In genomic region chr12:47817272-47818006, GRCh38 we compare ENCODE assay signal across 8 cellular contexts. TPM values are rescaled to one million over a fixed set of nuclear protein-coding genes. Genes with fewer than 3 reads are reported as not detected.
DNase-seq lines count a peak whose midpoint lies in the region; ATAC-seq and TF ChIP-seq lines count a peak whose summit lies in the region.

No MANE protein-coding gene starts in this region.

- H3K4me3 ChIP-seq in Panc1 (ENCODE audit: low read depth in 2 of 2, low read length in 2 of 2) (peak overlapping the region; percentile 63 to 81), esophagus (ENCODE audit: low read depth in 1 of 2, low read length in 2 of 2) (peak overlapping the region; percentile 12 to 17)

- peak; percentile 26; the same call in 1 of the 2 replicates for TF ChIP-seq CTCF in Panc1 (IDR thresholded peaks at IDR 0.05)

- POLR2A ChIA-PET in Panc1 (lab: Charles Lee): interaction anchor here (1.0 to 1.2 kb wide), 2 partner anchors 10 to 21 kb away, joined by 3 to 4 read pairs; no protein-coding TSS in a partner anchor

- BruUV-seq in Panc1 (replicated peaks; lab: Mats Ljungman, UMichigan): TSS peak; percentile 77

- intact Hi-C loops in Panc1 (cut with micrococcal nuclease; ENCODE audit: unreplicated experiment): no loop called here
- intact Hi-C loops in posterior vena cava (cut with DNase I): no loop called here

- in situ Hi-C loops in Panc1 (cut with HindIII; ENCODE audit: low pct_unique_long_range_greater_than_20kb, low sequenced_read_pairs): no loop called here

- H3K36me3 ChIP-seq in Panc1 (ENCODE audit: control insufficient read depth, insufficient read depth, low read length) (no peaks in the 10 kb centered on the region), esophagus (ENCODE audit: control insufficient read depth in 2 of 2, insufficient read depth in 2 of 2, low read length in 1 of 2) (peaks cover 0 to 3% of the 10 kb centered on the region in 2 donors)

- DNase-seq in EH (ENCODE audit: low read depth) (peak; percentile 53), Panc1 (ENCODE audit: low read depth, low spot score) (no peak), posterior vena cava (ENCODE audit: low spot score) (peak; percentile 64), MV-4-11 (lab: John Stamatoyannopoulos, UW) (no peak), NCI-H146 (lab: John Stamatoyannopoulos, UW) (no peak)
- DNase-seq in central memory CD4-positive, alpha-beta T cell: no peak
- DNase-seq in stimulated activated CD4-positive, alpha-beta T cell treated with anti-CD3 and anti-CD28 coated beads, Interleukin-4, amount 100 ng/mL, for 24 hours: no peak

- no peaks in the 10 kb centered on the region for H3K9me3 ChIP-seq in Panc1 (ENCODE audit: control insufficient read depth, insufficient read depth, low read depth, low read length)
- H3K9me3 ChIP-seq in esophagus (ENCODE audit: control insufficient read depth in 2 of 2, insufficient read depth in 1 of 2, low read depth in 1 of 2, low read length in 1 of 2): no peaks in the 10 kb centered on the region

- peak overlapping the region; percentile 86 for H3K27ac ChIP-seq in Panc1 (ENCODE audit: low read length)
- H3K27ac ChIP-seq in esophagus (ENCODE audit: low read depth in 2 of 2, low read length in 1 of 2): peak overlapping the region; percentile 98

- H3K27me3 ChIP-seq in Panc1 (ENCODE audit: control insufficient read depth, insufficient read depth, low read length): no peaks in the 10 kb centered on the region
- no peaks in the 10 kb centered on the region for H3K27me3 ChIP-seq in esophagus (ENCODE audit: control insufficient read depth in 1 of 2, insufficient read depth in 2 of 2, low read length in 2 of 2)

- H3K4me1 ChIP-seq in Panc1 (ENCODE audit: control insufficient read depth, insufficient read depth, low read length) (peaks cover 71% of the 10 kb centered on the region), esophagus (ENCODE audit: control insufficient read depth in 2 of 2, insufficient read depth in 2 of 2, low read length in 1 of 2) (peaks cover 15 to 38% of the 10 kb centered on the region in 2 donors)

- CTCF ChIA-PET in Panc1 (lab: Charles Lee): interaction anchor here (0.6 to 1.7 kb wide), 8 partner anchors 11 to 23 kb away, joined by 3 to 8 read pairs (median 4); no protein-coding TSS in a partner anchor

- ATAC-seq in Panc1: no peak

- 32 to 50% methylated on average over 7 of the region's 7 CpGs for WGBS in esophagus, 2 donors

RNA-seq across cellular contexts. Expression of gene HDAC7, which starts 2.3 kb away (rescaled TPM):
- total RNA-seq in Panc1 (2021; ENCODE audit: unreplicated experiment) (84.2 TPM), posterior vena cava (100 to 1,000 TPM; 111 to 126 TPM)
- 63.0 TPM for polyA plus RNA-seq in Panc1 (2012; ENCODE audit: insufficient read length)
- polyA plus RNA-seq in esophagus: 10 to 100 TPM; 20.9 to 35.6 TPM

RNA-seq across cellular contexts. Expression of gene SLC48A1, which starts 44.4 kb away (rescaled TPM):
- total RNA-seq in Panc1 (2021; ENCODE audit: unreplicated experiment) (32.0 TPM), posterior vena cava (10 to 100 TPM; 28.5 to 33.8 TPM)
- 27.4 TPM for polyA plus RNA-seq in Panc1 (2012; ENCODE audit: insufficient read length)
- polyA plus RNA-seq in esophagus: 10 to 100 TPM; 17.7 to 20.6 TPM

RNA-seq across cellular contexts. Expression of gene RAPGEF3, which starts 58.8 kb away (rescaled TPM):
- 5.8 TPM for total RNA-seq in Panc1 (2021; ENCODE audit: unreplicated experiment)
- 2.5 TPM for polyA plus RNA-seq in Panc1 (2012; ENCODE audit: insufficient read length)
- polyA plus RNA-seq in esophagus: 10 to 100 TPM; 23.2 to 75.2 TPM
- 10 to 100 TPM; 18.3 to 33.5 TPM for total RNA-seq in posterior vena cava

Comparison
In these comparisons a context has a peak if more than half of its experiments do, and no peak if none do; other contexts are left out.
1. DNase-seq: peak in EH (single experiment) and posterior vena cava (single experiment); none in Panc1 (single experiment), MV-4-11 (single experiment), central memory CD4-positive, alpha-beta T cell (single experiment), NCI-H146 (single experiment) and stimulated activated CD4-positive, alpha-beta T cell treated with anti-CD3 and anti-CD28 coated beads, Interleukin-4, amount 100 ng/mL, for 24 hours (single experiment).